Comparison of ENCODE assay signal across 19 cellular contexts in the genomic region with DNA sequence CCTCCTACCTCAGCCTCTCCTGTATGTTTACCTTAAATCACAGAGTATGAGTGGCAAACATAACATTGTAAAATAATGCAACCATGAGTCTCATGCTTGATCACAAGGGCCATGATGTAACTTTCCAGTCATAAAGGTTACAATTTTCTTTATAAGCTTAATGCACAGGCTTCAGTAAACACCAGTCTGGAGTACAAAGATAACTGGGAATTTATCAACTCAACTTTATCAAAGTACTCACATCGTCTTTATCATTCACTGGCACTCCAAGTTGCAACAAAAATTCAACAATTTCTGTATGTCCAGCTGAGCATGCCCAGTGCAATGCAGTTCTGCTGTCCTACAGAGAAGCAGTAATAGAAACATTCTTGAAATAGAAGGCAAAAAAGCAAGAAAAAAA. TPM values are rescaled to one million over a fixed set of nuclear protein-coding genes. Genes with fewer than 3 reads are reported as not detected.
A peak's percentile ranks its signal among the peaks of the same experiment; 100 is the strongest.
DNase-seq lines count a peak whose midpoint lies in the region; ATAC-seq, FAIRE-seq and TF ChIP-seq lines count a peak whose summit lies in the region.
"Had no signal": no experiment of that assay in that cellular context is flagged by ENCODE, and none has a peak within 500 bp of the region (broad histone marks: within the 10 kb centered on the region; RNA-seq: fewer than 3 reads in every experiment).

No MANE protein-coding gene starts in this region.

- BruUV-seq in PC-9 (replicated peaks; lab: Mats Ljungman, UMichigan) = no TSS peak
- no TSS peak for BruUV-seq in endothelial cell of umbilical vein (replicated peaks; lab: Mats Ljungman, UMichigan)

- H3K4me1 Mint-ChIP-seq in neural crest cell = peaks cover 11% of the 10 kb centered on the region
- peaks cover 23% of the 10 kb centered on the region for H3K4me1 Mint-ChIP-seq in CD8-positive, alpha-beta T cell (ENCODE audit: low read depth)

- DNase-seq in D721Med (ENCODE audit: insufficient read length, low spot score) (no peak), PC-9 (no peak), endothelial cell of umbilical vein (ENCODE audit: low read depth, low spot score) (no peak), neural crest cell (ENCODE audit: low read depth, low spot score) (no peak), H4 (ENCODE audit: low spot score) (no peak)
- no peak for DNase-seq in CD8-positive, alpha-beta T cell
- DNase-seq: AML-193, DMS79 treated with DMSO at 0.1 percent for 48 hours, GDM1, MM.1S, NCI-H1105 treated with DMSO at 0.1 percent for 48 hours, NCI-H187, SJCRH30 had no signal

- H3K4me2 ChIP-seq in PC-9 (peak overlapping the region; percentile 11; the same call in 1 of the 2 replicates), endothelial cell of umbilical vein (ENCODE audit: insufficient read depth, low read length) (no peak overlapping the region)

- H3K27ac ChIP-seq in PC-9 (no peak overlapping the region), endothelial cell of umbilical vein (ENCODE audit: insufficient read depth, low read depth, low read length) (peak overlapping the region; percentile 34)
- H3K27ac ChIP-seq in CD8-positive, alpha-beta T cell (ENCODE audit: low read depth, low read length) = no peak overlapping the region
- H3K27ac ChIP-seq: RWPE1, SJCRH30 had no signal

- POLR2A ChIA-PET in PC-9 (lab: Charles Lee; ENCODE audit: unreplicated experiment) = no interaction called here
- POLR2A ChIA-PET in endothelial cell of umbilical vein (lab: Charles Lee) = no interaction called here
- POLR2A ChIA-PET in CD8-positive, alpha-beta T cell (lab: Charles Lee) = no interaction called here

- intact Hi-C loops in PC-9 (cut with micrococcal nuclease; ENCODE audit: unreplicated experiment) = no loop called here
- intact Hi-C loops in endothelial cell of umbilical vein (cut with micrococcal nuclease) = no loop called here
- intact Hi-C loops in CD8-positive, alpha-beta T cell (cut with DNase I, micrococcal nuclease) = loop anchor here in 1 of 2 experiments (10.0 kb wide), 1 partner anchor 464 kb away; a partner anchor contains a TSS

- no peaks in the 10 kb centered on the region for H3K9me3 Mint-ChIP-seq in neural crest cell
- H3K9me3 Mint-ChIP-seq in CD8-positive, alpha-beta T cell = no peaks in the 10 kb centered on the region

- peaks cover 12% of the 10 kb centered on the region for H3F3A ChIP-seq in PC-9 (ENCODE audit: insufficient read depth, low read depth)

- ATAC-seq in CD8-positive, alpha-beta T cell = no peak
- ATAC-seq in GM21447 (IDR thresholded peaks at IDR 0.05; ENCODE audit: unreplicated experiment) = no peak
- ATAC-seq: HepG2 had no signal

- H3K4me1 ChIP-seq in PC-9 (replicated peaks; ENCODE audit: insufficient read depth) (peaks cover 23% of the 10 kb centered on the region), endothelial cell of umbilical vein (ENCODE audit: control insufficient read depth, extremely low read depth, insufficient read depth, low read length) (peaks cover 15% of the 10 kb centered on the region)
- peaks cover 9% of the 10 kb centered on the region for H3K4me1 ChIP-seq in CD8-positive, alpha-beta T cell (ENCODE audit: insufficient read depth, low read length)
- H3K4me1 ChIP-seq: SJCRH30 had no signal

- H3K9me1 ChIP-seq in endothelial cell of umbilical vein (replicated peaks; ENCODE audit: control insufficient read depth, extremely low read depth, insufficient read depth, low read length) = no peaks in the 10 kb centered on the region

- no peak for TF ChIP-seq POLR2A in endothelial cell of umbilical vein (IDR thresholded peaks at IDR 0.05; ENCODE audit: low read depth, low read length)

- H2AFZ ChIP-seq in PC-9 (no peak overlapping the region), endothelial cell of umbilical vein (ENCODE audit: low read depth, low read length) (no peak overlapping the region)

- H3K4me3 ChIP-seq in PC-9 (no peak overlapping the region), endothelial cell of umbilical vein (replicated peaks in 1 of 3; ENCODE audit: insufficient read depth in 1 of 3, low read depth in 1 of 3, low read length in 3 of 3) (no peak overlapping the region)
- H3K4me3 ChIP-seq in CD8-positive, alpha-beta T cell (ENCODE audit: low read depth, low read length) = no peak overlapping the region
- H3K4me3 ChIP-seq: SJCRH30 had no signal

- peak overlapping the region; percentile 60 for H3K4me3 Mint-ChIP-seq in neural crest cell
- no peak overlapping the region for H3K4me3 Mint-ChIP-seq in CD8-positive, alpha-beta T cell

- H3K36me3 Mint-ChIP-seq in neural crest cell (ENCODE audit: low read depth) = peaks cover 7% of the 10 kb centered on the region
- peaks cover 14% of the 10 kb centered on the region for H3K36me3 Mint-ChIP-seq in CD8-positive, alpha-beta T cell

- TF ChIP-seq CTCF in D721Med (IDR thresholded peaks at IDR 0.05; ENCODE audit: insufficient read depth, missing control alignments) (no peak), PC-9 (conservative IDR thresholded peaks at IDR 0.05) (no peak), endothelial cell of umbilical vein (IDR thresholded peaks at IDR 0.05; ENCODE audit: extremely low read depth in 1 of 2, insufficient read depth in 1 of 2, low read depth in 1 of 2, low read length in 2 of 2) (no peak), neural crest cell (conservative IDR thresholded peaks at IDR 0.05) (no peak)
- TF ChIP-seq CTCF in CD8-positive, alpha-beta T cell (IDR thresholded peaks at IDR 0.05) = no peak

- H4K20me1 ChIP-seq in PC-9 (ENCODE audit: insufficient read depth) (no peaks in the 10 kb centered on the region), endothelial cell of umbilical vein (replicated peaks; ENCODE audit: control insufficient read depth, extremely low read depth, insufficient read depth, low read length) (no peaks in the 10 kb centered on the region)

- peaks cover 31% of the 10 kb centered on the region for H3K79me2 ChIP-seq in PC-9 (ENCODE audit: low read depth)
- peaks cover 45% of the 10 kb centered on the region for H3K79me2 ChIP-seq in endothelial cell of umbilical vein (ENCODE audit: control insufficient read depth, insufficient read depth, low read length)

- no peak overlapping the region for H3K27ac Mint-ChIP-seq in neural crest cell (ENCODE audit: unreplicated experiment)
- H3K27ac Mint-ChIP-seq in CD8-positive, alpha-beta T cell = no peak overlapping the region

- CTCF ChIA-PET in PC-9 (lab: Charles Lee) = no interaction called here
- CTCF ChIA-PET in endothelial cell of umbilical vein (lab: Charles Lee) = interaction anchor here (0.7 to 5.7 kb wide), 2 partner anchors 11 to 50 kb away, joined by 3 to 38 read pairs; no protein-coding TSS in a partner anchor
- CTCF ChIA-PET in CD8-positive, alpha-beta T cell (lab: Charles Lee) = no interaction called here

- H3K9me2 ChIP-seq in PC-9 (ENCODE audit: insufficient read depth) = no peaks in the 10 kb centered on the region

- FAIRE-seq in D721Med (lab: Jason Lieb, UNC) = peak; percentile 61
- no peak for FAIRE-seq in endothelial cell of umbilical vein (lab: Jason Lieb, UNC)
- FAIRE-seq: GM12892, H54, HepG2 had no signal

- peak overlapping the region; percentile 3 for H3K9ac ChIP-seq in endothelial cell of umbilical vein (replicated peaks; ENCODE audit: extremely low read depth, insufficient read depth, low read length)

- H3K27me3 ChIP-seq in PC-9 (ENCODE audit: insufficient read depth, low read depth) (no peaks in the 10 kb centered on the region), endothelial cell of umbilical vein (ENCODE audit: control insufficient read depth in 2 of 2, insufficient read depth in 2 of 2, low read length in 2 of 2) (no peaks in the 10 kb centered on the region)
- H3K27me3 ChIP-seq in CD8-positive, alpha-beta T cell (ENCODE audit: insufficient read depth, low read length) = no peaks in the 10 kb centered on the region
- H3K27me3 ChIP-seq: SJCRH30 had no signal

- H3K9me3 ChIP-seq in PC-9 (ENCODE audit: insufficient read depth, low read depth) (no peaks in the 10 kb centered on the region), endothelial cell of umbilical vein (replicated peaks; ENCODE audit: control insufficient read depth, insufficient read depth, low read length) (no peaks in the 10 kb centered on the region)
- no peaks in the 10 kb centered on the region for H3K9me3 ChIP-seq in CD8-positive, alpha-beta T cell (ENCODE audit: low read length)
- H3K9me3 ChIP-seq: SJCRH30 had no signal

- dilution Hi-C loops in endothelial cell of umbilical vein (cut with MboI; ENCODE audit: extremely low pct_ligation_motif_present, low sequenced_read_pairs) = no loop called here

- H3K36me3 ChIP-seq in PC-9 (ENCODE audit: low read depth) (peaks cover 36% of the 10 kb centered on the region), endothelial cell of umbilical vein (ENCODE audit: control insufficient read depth in 2 of 2, extremely low read depth in 1 of 2, insufficient read depth in 2 of 2, low read length in 2 of 2) (no peaks in the 10 kb centered on the region)
- H3K36me3 ChIP-seq in CD8-positive, alpha-beta T cell (ENCODE audit: insufficient read depth, low read length) = no peaks in the 10 kb centered on the region
- H3K36me3 ChIP-seq: SJCRH30 had no signal

- H3K27me3 Mint-ChIP-seq in neural crest cell (ENCODE audit: low read depth) = no peaks in the 10 kb centered on the region
- no peaks in the 10 kb centered on the region for H3K27me3 Mint-ChIP-seq in CD8-positive, alpha-beta T cell (ENCODE audit: low read depth)

RNA-seq across cellular contexts. Expression of a gene that starts 2.8 kb away (rescaled TPM):
- total RNA-seq in PC-9 (2021) = 106 and 127 TPM in 2 replicates
- 71.9 and 82.7 TPM in 2 replicates for total RNA-seq in endothelial cell of umbilical vein
- 72.5 and 93.8 TPM in 2 replicates for polyA plus RNA-seq in endothelial cell of umbilical vein
- polyA plus RNA-seq in endothelial cell of umbilical vein (2011; cell fraction: cytosol; rRNA removed) = 81.0 and 90.0 TPM in 2 replicates
- 37.1 and 52.2 TPM in 2 replicates for polyA plus RNA-seq in endothelial cell of umbilical vein (2011; cell fraction: nucleus; rRNA removed)
- polyA plus RNA-seq in endothelial cell of umbilical vein (2012) = 100 and 155 TPM in 2 replicates
- polyA minus RNA-seq in endothelial cell of umbilical vein = 42.6 and 51.5 TPM in 2 replicates
- polyA minus RNA-seq in endothelial cell of umbilical vein (2011; cell fraction: cytosol; rRNA and poly(A)+ RNA removed) = 19.6 TPM
- polyA minus RNA-seq in endothelial cell of umbilical vein (2011; cell fraction: nucleus; rRNA and poly(A)+ RNA removed) = 12.2 and 17.6 TPM in 2 replicates
- 93.9 and 99.5 TPM in 2 replicates for total RNA-seq in neural crest cell
- 190 and 201 TPM in 2 replicates for total RNA-seq in H4 (2014; rRNA removed; shearing (Covaris generic))
- total RNA-seq in CD8-positive, alpha-beta T cell = 10 to 100 TPM; 22.6 to 23.5 TPM

RNA-seq across cellular contexts. Expression of a gene that starts 3.1 kb away (rescaled TPM):
- total RNA-seq in PC-9 (2021) (5.8 and 9.6 TPM in 2 replicates), endothelial cell of umbilical vein (27.7 and 28.7 TPM in 2 replicates), neural crest cell (7.5 and 8.4 TPM in 2 replicates)
- 10.9 and 13.2 TPM in 2 replicates for polyA plus RNA-seq in endothelial cell of umbilical vein
- polyA plus RNA-seq in endothelial cell of umbilical vein (2011; cell fraction: cytosol; rRNA removed) = 18.5 and 22.5 TPM in 2 replicates
- polyA plus RNA-seq in endothelial cell of umbilical vein (2011; cell fraction: nucleus; rRNA removed) = 25.0 and 30.6 TPM in 2 replicates
- 23.1 and 42.0 TPM in 2 replicates for polyA plus RNA-seq in endothelial cell of umbilical vein (2012)
- polyA minus RNA-seq in endothelial cell of umbilical vein = 14.8 and 16.9 TPM in 2 replicates
- 7.5 TPM for polyA minus RNA-seq in endothelial cell of umbilical vein (2011; cell fraction: cytosol; rRNA and poly(A)+ RNA removed)
- 13.4 and 24.6 TPM in 2 replicates for polyA minus RNA-seq in endothelial cell of umbilical vein (2011; cell fraction: nucleus; rRNA and poly(A)+ RNA removed)
- 15.3 and 18.3 TPM in 2 replicates for total RNA-seq in H4 (2014; rRNA removed; shearing (Covaris generic))
- 1 to 10 TPM; 3.7 to 6.3 TPM for total RNA-seq in CD8-positive, alpha-beta T cell

RNA-seq across cellular contexts. Expression of a gene that starts 43.6 kb away (rescaled TPM):
- total RNA-seq in PC-9 (2021) (not detected in 2 replicates), endothelial cell of umbilical vein (2.1 and 2.6 TPM in 2 replicates), neural crest cell (not detected in 2 replicates)
- polyA plus RNA-seq in endothelial cell of umbilical vein = 1.5 and 3.5 TPM in 2 replicates
- polyA plus RNA-seq in endothelial cell of umbilical vein (2011; cell fraction: cytosol; rRNA removed) = 2.1 and 2.8 TPM in 2 replicates
- polyA plus RNA-seq in endothelial cell of umbilical vein (2011; cell fraction: nucleus; rRNA removed) = 3.0 and 4.1 TPM in 2 replicates
- polyA plus RNA-seq in endothelial cell of umbilical vein (2012) = 2.3 and 4.1 TPM in 2 replicates
- 1.3 and 3.1 TPM in 2 replicates for polyA minus RNA-seq in endothelial cell of umbilical vein
- not detected for polyA minus RNA-seq in endothelial cell of umbilical vein (2011; cell fraction: cytosol; rRNA and poly(A)+ RNA removed)
- polyA minus RNA-seq in endothelial cell of umbilical vein (2011; cell fraction: nucleus; rRNA and poly(A)+ RNA removed) = 0.91 and 1.3 TPM in 2 replicates
- total RNA-seq in H4 (2014; rRNA removed; shearing (Covaris generic)) = 0.02 TPM in 1 of 2 replicates, not detected in the other
- total RNA-seq in CD8-positive, alpha-beta T cell = 10 to 100 TPM; 10.5 to 11.9 TPM
- total RNA-seq: HepG2, NCI-H460 had no signal
